ENCODE assay signal across 11 cellular contexts in genomic region chr17:40448213-40448638, GRCh38. TPM values are rescaled to one million over a fixed set of nuclear protein-coding genes. Genes with fewer than 3 reads are reported as not detected.
DNase-seq lines count a peak whose midpoint lies in the region; ATAC-seq, FAIRE-seq and TF ChIP-seq lines count a peak whose summit lies in the region.
"Had no signal": no experiment of that assay in that cellular context is flagged by ENCODE, and none has a peak within 500 bp of the region (broad histone marks: within the 10 kb centered on the region; RNA-seq: fewer than 3 reads in every experiment).

No MANE protein-coding gene starts in this region.

- H3K4me1 ChIP-seq in esophagus (ENCODE audit: control insufficient read depth in 2 of 2, insufficient read depth in 2 of 2, low read length in 1 of 2), result peaks cover 5 to 29% of the 10 kb centered on the region in 2 donors
- peaks cover 11 to 28% (median 17%) of the 10 kb centered on the region in 3 donors for H3K4me1 ChIP-seq in pancreas

- TF ChIP-seq CTCF in Calu3 (IDR thresholded peaks at IDR 0.05; ENCODE audit: unreplicated experiment), result no peak
- no peak for TF ChIP-seq CTCF in pancreas (IDR thresholded peaks at IDR 0.05)

- H3K27me3 ChIP-seq in esophagus (ENCODE audit: control insufficient read depth in 1 of 2, insufficient read depth in 2 of 2, low read length in 2 of 2), result no peaks in the 10 kb centered on the region
- no peaks in the 10 kb centered on the region for H3K27me3 ChIP-seq in pancreas

- H3K27me3 Mint-ChIP-seq in Calu3 (ENCODE audit: unreplicated experiment), result peaks cover 31% of the 10 kb centered on the region
- H3K27me3 Mint-ChIP-seq: activated B cell treated with CpG ODN at 0.5 μM for 24 hours had no signal

- intact Hi-C loops in Calu3 (cut with micrococcal nuclease; ENCODE audit: unreplicated experiment) (loop anchor here (2.0 kb wide), 3 partner anchors 29 to 85 kb away; no protein-coding TSS in a partner anchor), pancreas (cut with DNase I) (no loop called here)

- peak overlapping the region; percentile 1 for H3K27ac Mint-ChIP-seq in Calu3 (ENCODE audit: unreplicated experiment)
- H3K27ac Mint-ChIP-seq: activated B cell treated with CpG ODN at 0.5 μM for 24 hours had no signal

- ATAC-seq in pancreas (peak in 3 of 4 donors; percentile 2 to 12 (median 11)), HG03521 (IDR thresholded peaks at IDR 0.05; ENCODE audit: unreplicated experiment) (no peak), GM21576 (IDR thresholded peaks at IDR 0.05; ENCODE audit: unreplicated experiment) (no peak)

- H3K4me1 Mint-ChIP-seq in Calu3 (ENCODE audit: low read depth, unreplicated experiment), result peaks cover 53% of the 10 kb centered on the region

- H3K36me3 ChIP-seq in esophagus (ENCODE audit: control insufficient read depth in 2 of 2, insufficient read depth in 2 of 2, low read length in 1 of 2), result peaks cover 0 to 12% of the 10 kb centered on the region in 2 donors
- no peaks in the 10 kb centered on the region for H3K36me3 ChIP-seq in pancreas

- H3K27ac ChIP-seq in esophagus (ENCODE audit: low read depth in 2 of 2, low read length in 1 of 2) (peak overlapping the region; percentile 74 to 81), pancreas (peak overlapping the region in 2 of 4 donors; percentile 60 to 65)

- CTCF ChIA-PET in Calu3 (lab: Charles Lee), result interaction anchor here (0.5 to 53.1 kb wide), 56 partner anchors 4 to 1278 kb away, joined by 3 to 4142 read pairs (median 4); partner anchors contain the start of genes CCR7, IGFBP4, MED24 and NR1D1

- BruUV-seq in Calu3 (replicated peaks; lab: Mats Ljungman, UMichigan), result no TSS peak

- H3K4me3 ChIP-seq in esophagus (ENCODE audit: low read depth in 1 of 2, low read length in 2 of 2), result no peak overlapping the region
- H3K4me3 ChIP-seq in pancreas, result peak overlapping the region in 1 of 4 donors; percentile 2

- no peaks in the 10 kb centered on the region for H3K9me3 Mint-ChIP-seq in Calu3 (ENCODE audit: low read depth, unreplicated experiment)
- H3K9me3 Mint-ChIP-seq: activated B cell treated with CpG ODN at 0.5 μM for 24 hours had no signal

- 16 to 26% methylated on average over 8 of the region's 8 CpGs for WGBS in esophagus, 2 donors
- 59 to 77% methylated on average over 8 of the region's 8 CpGs for WGBS in pancreas, 2 donors

- peaks cover 20% of the 10 kb centered on the region for H3K36me3 Mint-ChIP-seq in Calu3 (ENCODE audit: insufficient read depth, unreplicated experiment)
- H3K36me3 Mint-ChIP-seq: immature natural killer cell had no signal

- DNase-seq in Calu3 (peak; percentile 75), NOMO-1 treated with dmso at 0.1 percent for 144 hours (lab: John Stamatoyannopoulos, UW; ENCODE audit: unreplicated experiment) (peak; percentile 16), pancreas (no peak), COLO829 (ENCODE audit: low spot score) (no peak), HTR-8/SVneo (ENCODE audit: insufficient read length, low spot score) (no peak)
- DNase-seq: activated B cell treated with CpG ODN at 0.5 μM for 24 hours, immature natural killer cell had no signal

- H3K9me3 ChIP-seq in esophagus (ENCODE audit: control insufficient read depth in 2 of 2, insufficient read depth in 1 of 2, low read depth in 1 of 2, low read length in 1 of 2) (no peaks in the 10 kb centered on the region), pancreas (no peaks in the 10 kb centered on the region)

- peak overlapping the region; percentile 11 for H3K4me3 Mint-ChIP-seq in Calu3 (ENCODE audit: low read depth, unreplicated experiment)
- H3K4me3 Mint-ChIP-seq: activated B cell treated with CpG ODN at 0.5 μM for 24 hours had no signal

- no peak for FAIRE-seq in pancreas (lab: Jason Lieb, UNC)
- no peak for FAIRE-seq in HTR-8/SVneo (lab: Jason Lieb, UNC)

RNA-seq across cellular contexts. Expression of gene IGFBP4, which starts 5.0 kb away (rescaled TPM):
- total RNA-seq in Calu3 (2022), result 33.9 and 39.2 TPM in 2 replicates
- 10 to 100 TPM; 34.1 to 80.6 TPM for polyA plus RNA-seq in esophagus
- 100 to 1,000 TPM in 3 of 6 donors, 10 to 100 TPM in 3; 30.2 to 190 (median 80.4) TPM for total RNA-seq in pancreas
- 10 to 100 TPM; 58.7 to 72.3 TPM for polyA plus RNA-seq in pancreas

RNA-seq across cellular contexts. Expression of gene TOP2A, which starts 30.5 kb away (rescaled TPM):
- total RNA-seq in Calu3 (2022) (1,389 and 1,672 TPM in 2 replicates), pancreas (1 to 10 TPM in 3 of 6 donors, under 1 TPM in 3; 0.19 to 4.4 (median 1.2) TPM)
- polyA plus RNA-seq in esophagus (10 to 100 TPM; 18.0 to 56.0 TPM), pancreas (under 1 TPM; 0.42 to 0.76 TPM)

RNA-seq across cellular contexts. Expression of gene TNS4, which starts 53.2 kb away (rescaled TPM):
- total RNA-seq in Calu3 (2022), result 0.21 and 0.44 TPM in 2 replicates
- 10 to 100 TPM; 25.4 to 74.8 TPM for polyA plus RNA-seq in esophagus
- under 1 TPM in 2 of 6 donors, not detected in 4; 0.16 to 0.24 TPM for total RNA-seq in pancreas
- not detected for polyA plus RNA-seq in pancreas
- total RNA-seq: temporal lobe had no signal

Comparison
In these comparisons a context has a peak if more than half of its experiments do, and no peak if none do; other contexts are left out.
1. DNase-seq: peak in Calu3 (single experiment) and NOMO-1 treated with dmso at 0.1 percent for 144 hours (single experiment); none in pancreas (0 of 6), COLO829 (single experiment) and HTR-8/SVneo (single experiment).
2. ATAC-seq: peak in pancreas (3 of 4); none in HG03521 (single experiment) and GM21576 (single experiment).
3. RNA of gene TOP2A, which starts 30.5 kb away (total RNA-seq): 1,389 to 1,672 TPM in Calu3; 0.19 to 4.4 TPM in pancreas; every median in the first group is over 100 times any median in the second.